8 cellular contexts compared by ENCODE assay signal in the genomic region with DNA sequence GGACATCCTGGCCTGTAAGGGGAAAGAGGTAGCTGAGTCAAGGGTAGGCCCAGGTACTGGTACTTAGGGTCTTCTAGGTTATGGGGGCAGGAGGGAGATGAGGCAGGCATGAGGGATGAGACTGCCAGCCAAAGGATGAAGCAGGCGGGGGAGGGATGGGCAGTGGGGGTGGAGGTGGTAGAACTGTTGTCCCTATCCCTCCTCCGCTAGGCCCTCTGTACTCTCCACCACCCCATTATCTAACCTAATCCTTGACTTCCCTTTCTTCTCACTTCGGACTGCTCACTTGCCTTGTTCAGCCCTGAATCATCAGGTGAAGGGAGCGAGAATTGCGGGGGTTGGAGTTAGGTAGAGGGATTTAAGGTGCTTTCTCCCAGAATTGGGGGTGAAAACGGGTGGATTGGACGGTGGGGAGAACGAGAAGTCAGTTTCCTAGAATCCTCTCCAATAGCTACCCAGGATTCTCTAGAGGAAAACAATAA. TPM values are rescaled to one million over a fixed set of nuclear protein-coding genes. Genes with fewer than 3 reads are reported as not detected.
DNase-seq lines count a peak whose midpoint lies in the region; ATAC-seq, FAIRE-seq and TF ChIP-seq lines count a peak whose summit lies in the region.

No MANE protein-coding gene starts in this region.

- ATAC-seq in HG03439 (IDR thresholded peaks at IDR 0.05; ENCODE audit: unreplicated experiment) (peak; percentile 2), memory B cell (ENCODE audit: low read depth) (no peak)

- peak overlapping the region; percentile 67 for H3K4me3 ChIP-seq in AG04449 (ENCODE audit: low read depth, low read length)
- peak overlapping the region; percentile 67 for H3K4me3 ChIP-seq in brain microvascular endothelial cell (ENCODE audit: low read depth, low read length)
- H3K4me3 ChIP-seq in uterus: peak overlapping the region; percentile 68 to 86

- H3K9me3 ChIP-seq in uterus: no peaks in the 10 kb centered on the region

- no peaks in the 10 kb centered on the region for H3K27me3 ChIP-seq in brain microvascular endothelial cell (replicated peaks)
- H3K27me3 ChIP-seq in uterus: no peaks in the 10 kb centered on the region

- CTCF ChIA-PET in AG04449 (lab: Yijun Ruan, JAX): interaction anchor here (0.9 to 2.0 kb wide), 8 partner anchors 9 to 136 kb away, joined by 3 to 14 read pairs (median 4); no protein-coding TSS in a partner anchor

- H3K4me1 Mint-ChIP-seq in memory B cell: peaks cover 25% of the 10 kb centered on the region

- H3K4me1 ChIP-seq in uterus: no peaks in the 10 kb centered on the region

- H3K27ac ChIP-seq in brain microvascular endothelial cell (peak overlapping the region; percentile 98), uterus (peak overlapping the region; percentile 98)

- H3K27ac Mint-ChIP-seq in memory B cell: peak overlapping the region; percentile 100

- no peak for TF ChIP-seq POLR2A in uterus (IDR thresholded peaks at IDR 0.05)

- intact Hi-C loops in uterus (cut with DNase I; ENCODE audit: low total_unique reads): no loop called here

- H3K36me3 Mint-ChIP-seq in memory B cell: peaks cover 5% of the 10 kb centered on the region

- FAIRE-seq in GM19239 (lab: Jason Lieb, UNC): no peak

- peak overlapping the region; percentile 91 for H3K4me3 Mint-ChIP-seq in memory B cell

- DNase-seq in AG04449 (ENCODE audit: low read depth, low spot score): no peak
- no peak for DNase-seq in brain microvascular endothelial cell
- no peak for DNase-seq in memory B cell (ENCODE audit: low spot score in 2 of 2)
- peak in 1 of 2 donors; percentile 21 for DNase-seq in uterus
- DNase-seq in GM19239 (ENCODE audit: insufficient read length, low spot score): no peak
- no peak for DNase-seq in middle frontal gyrus (ENCODE audit: extremely low spot score, low spot score)
- DNase-seq in UCSD-AML1 (lab: John Stamatoyannopoulos, UW; ENCODE audit: unreplicated experiment): no peak

- H3K36me3 ChIP-seq in brain microvascular endothelial cell (replicated peaks) (no peaks in the 10 kb centered on the region), uterus (no peaks in the 10 kb centered on the region)

- no peaks in the 10 kb centered on the region for H3K9me3 Mint-ChIP-seq in memory B cell

- no peaks in the 10 kb centered on the region for H3K27me3 Mint-ChIP-seq in memory B cell

- in situ Hi-C loops in brain microvascular endothelial cell (cut with HindIII; ENCODE audit: low pct_ligation_motif_present, low sequenced_read_pairs): no loop called here

- POLR2A ChIA-PET in AG04449 (lab: Yijun Ruan, JAX): interaction anchor here (0.7 to 1.5 kb wide), 7 partner anchors 9 to 131 kb away, joined by 3 to 5 read pairs (median 3); a partner anchor contains a TSS

- TF ChIP-seq CTCF in AG04449 (IDR thresholded peaks at IDR 0.05; ENCODE audit: insufficient read depth, low read length, missing control alignments) (no peak), brain microvascular endothelial cell (IDR thresholded peaks at IDR 0.05; ENCODE audit: low read depth, low read length, missing control alignments) (no peak), uterus (IDR thresholded peaks at IDR 0.05) (no peak)

RNA-seq across cellular contexts. Expression of a gene that starts 0.6 kb away (rescaled TPM):
- 100 to 1,000 TPM in 1 of 4 donors, 10 to 100 TPM in 3; 33.2 to 104 (median 50.6) TPM for total RNA-seq in uterus

RNA-seq across cellular contexts. Expression of a gene that starts 5.4 kb away (rescaled TPM):
- total RNA-seq in uterus: under 1 TPM in 1 of 4 donors, not detected in 3; 0.97 TPM

RNA-seq across cellular contexts. Expression of a gene that starts 17.4 kb away (rescaled TPM):
- 10 to 100 TPM; 33.5 to 83.5 (median 67.3) TPM for total RNA-seq in uterus

RNA-seq across cellular contexts. Expression of a gene that starts 26.7 kb away (rescaled TPM):
- total RNA-seq in uterus: 100 to 1,000 TPM in 2 of 4 donors, 10 to 100 TPM in 2; 63.2 to 173 (median 122) TPM

RNA-seq across cellular contexts. Expression of a gene that starts 29.4 kb away (rescaled TPM):
- total RNA-seq in uterus: not detected
